In the genomic region with DNA sequence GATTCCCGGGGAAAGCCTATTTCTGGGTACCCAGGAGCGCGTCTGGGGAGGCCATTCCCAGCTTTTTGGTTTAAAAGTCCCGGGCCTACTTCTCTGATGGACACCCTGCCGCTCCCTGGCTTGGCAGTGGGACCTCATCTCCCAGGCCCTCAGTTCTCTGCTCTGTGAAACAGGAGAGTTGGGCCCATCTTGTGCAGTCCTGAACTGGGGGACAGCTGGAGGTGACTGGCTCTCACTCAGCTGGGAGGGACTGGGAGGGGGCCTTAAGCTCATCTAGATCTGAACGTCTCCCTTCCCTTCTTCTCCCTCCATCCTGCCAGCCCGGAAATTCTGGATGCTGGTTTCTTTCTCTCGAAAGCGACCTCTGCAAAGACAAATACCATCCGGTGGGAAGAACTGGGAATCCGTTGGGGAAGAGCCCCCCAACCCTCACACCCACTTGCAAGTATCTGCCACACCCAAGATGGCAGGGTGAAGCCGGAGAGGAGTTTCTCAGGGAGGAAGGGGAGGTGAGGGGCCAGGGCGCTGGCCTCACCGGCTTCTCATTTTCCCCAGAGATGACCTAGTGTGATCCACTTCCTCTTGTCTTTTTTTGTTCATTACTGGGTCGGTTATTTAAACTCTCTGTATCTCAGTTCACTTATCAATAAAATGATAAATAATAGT, we compare ENCODE assay signal across 1 cellular context.
TF ChIP-seq lines count a peak whose summit lies in the region.

No MANE protein-coding gene starts in this region.

TF ChIP-seq in H1, 55 proteins besides CTCF, POLR2A, EP300 and RAD21 (continued from another document):
- TF ChIP-seq BCL11A (IDR thresholded peaks at IDR 0.05; ENCODE audit: low read depth in 2 of 2, low read length in 2 of 2) (no peak), SP1 (IDR thresholded peaks at IDR 0.05; ENCODE audit: low read depth, low read length) (no peak), NRF1 (IDR thresholded peaks at IDR 0.05; ENCODE audit: low read depth, low read length) (no peak), TAF7 (optimal IDR thresholded peaks at IDR 0.05; ENCODE audit: borderline replicate concordance, low read depth, low read length) (no peak), YY1 (IDR thresholded peaks at IDR 0.05; ENCODE audit: low read depth, low read length) (no peak), EGR1 (IDR thresholded peaks at IDR 0.05; ENCODE audit: borderline replicate concordance, low read depth, low read length) (no peak), GTF2F1 (IDR thresholded peaks at IDR 0.05; ENCODE audit: borderline replicate concordance, low read depth, low read length) (no peak), RFX5 (IDR thresholded peaks at IDR 0.05; ENCODE audit: borderline replicate concordance, low read depth, low read length) (no peak), SUZ12 (IDR thresholded peaks at IDR 0.05; ENCODE audit: low read length) (no peak), JUND (IDR thresholded peaks at IDR 0.05; ENCODE audit: low read length) (no peak), CEBPB (IDR thresholded peaks at IDR 0.05; ENCODE audit: low read depth, low read length) (no peak)
TF ChIP-seq in H1: peak in this region for 0.
